Comparison of ENCODE assay signal across 12 cellular contexts in the genomic region with DNA sequence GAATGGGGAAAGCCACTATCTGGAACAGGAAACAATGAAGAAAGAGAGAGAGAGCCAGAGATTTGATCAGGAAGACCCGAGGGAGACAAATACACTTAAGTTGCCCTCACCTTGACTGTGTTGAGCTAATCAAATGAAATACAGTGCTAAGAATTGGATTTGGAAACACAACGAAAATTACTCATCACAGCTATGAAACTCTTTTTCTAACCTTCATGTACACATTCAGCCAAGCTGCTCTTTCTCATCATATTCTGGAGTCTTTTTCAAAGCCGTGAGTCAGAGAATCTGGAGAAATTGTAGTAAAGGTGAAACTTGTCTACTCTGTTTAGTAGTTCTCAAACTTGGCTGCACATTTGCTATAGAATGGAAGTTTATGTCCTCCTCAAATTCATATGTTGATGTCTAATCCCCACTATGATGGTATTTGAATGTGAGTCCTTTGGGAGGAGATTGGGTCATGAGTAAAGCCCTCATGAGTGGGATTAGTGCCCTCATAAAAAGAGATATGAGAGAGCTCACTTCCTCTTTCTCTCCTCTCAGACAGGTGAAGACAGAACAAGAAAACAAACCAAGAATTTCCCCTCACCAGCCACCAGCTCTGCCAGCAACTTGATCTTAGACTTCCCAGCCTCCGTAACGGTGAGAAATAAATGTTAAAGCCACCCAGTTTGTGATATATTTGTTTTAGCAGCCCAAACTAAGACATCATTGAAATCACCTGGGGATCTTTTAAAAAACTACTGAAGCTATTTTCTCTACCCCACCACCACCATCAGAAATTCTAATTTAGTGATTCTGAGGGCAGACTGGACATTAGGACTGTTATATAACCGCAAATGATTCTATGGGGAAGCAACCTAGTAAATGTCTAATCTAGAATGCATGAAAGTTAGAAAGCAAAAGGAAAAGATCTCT.
A peak's percentile ranks its signal among the peaks of the same experiment; 100 is the strongest.
DNase-seq lines count a peak whose midpoint lies in the region; ATAC-seq and TF ChIP-seq lines count a peak whose summit lies in the region.
"Had no signal": no experiment of that assay in that cellular context is flagged by ENCODE, and none has a peak within 500 bp of the region (broad histone marks: within the 10 kb centered on the region; RNA-seq: fewer than 3 reads in every experiment).

No MANE protein-coding gene starts in this region.

- H3K4me1 ChIP-seq in osteoblast (ENCODE audit: insufficient read depth, low read length) (no peaks in the 10 kb centered on the region), PC-9 (replicated peaks; ENCODE audit: insufficient read depth) (no peaks in the 10 kb centered on the region)

- no TSS peak for BruUV-seq in PC-9 (replicated peaks; lab: Mats Ljungman, UMichigan)

- H3K79me2 ChIP-seq in osteoblast (ENCODE audit: insufficient read depth, low read length) = no peaks in the 10 kb centered on the region
- no peaks in the 10 kb centered on the region for H3K79me2 ChIP-seq in PC-9 (ENCODE audit: low read depth)

- H3K4me3 Mint-ChIP-seq in activated CD4-positive, alpha-beta T cell treated with anti-CD3 and anti-CD28 coated beads for 36 hours = no peak overlapping the region
- H3K4me3 Mint-ChIP-seq: stimulated activated naive CD8-positive, alpha-beta T cell treated with anti-CD3 and anti-CD28 coated beads, Interleukin-15, Interleukin-2, amounts not matched to agents 100 ng/mL and 50 ng/mL, for 24 hours had no signal

- H3K36me3 Mint-ChIP-seq in activated CD4-positive, alpha-beta T cell treated with anti-CD3 and anti-CD28 coated beads for 36 hours (ENCODE audit: low read depth) = no peaks in the 10 kb centered on the region

- H3K9me3 Mint-ChIP-seq in activated CD4-positive, alpha-beta T cell treated with anti-CD3 and anti-CD28 coated beads for 36 hours (ENCODE audit: low read depth) = peaks cover 9% of the 10 kb centered on the region

- H3K4me1 Mint-ChIP-seq in activated CD4-positive, alpha-beta T cell treated with anti-CD3 and anti-CD28 coated beads for 36 hours = no peaks in the 10 kb centered on the region

- TF ChIP-seq CTCF in GM10266 (IDR thresholded peaks at IDR 0.05; ENCODE audit: control insufficient read depth, insufficient read depth, low read depth, missing control alignments) (no peak), osteoblast (IDR thresholded peaks at IDR 0.05; ENCODE audit: extremely low read depth, low read depth, low read length) (no peak), PC-9 (conservative IDR thresholded peaks at IDR 0.05) (no peak)

- H3K4me3 ChIP-seq in osteoblast (ENCODE audit: insufficient read depth, low read length) = no peak overlapping the region
- H3K4me3 ChIP-seq in PC-9 = no peak overlapping the region

- H3K36me3 ChIP-seq in osteoblast (ENCODE audit: insufficient read depth, low read length) (no peaks in the 10 kb centered on the region), PC-9 (ENCODE audit: low read depth) (no peaks in the 10 kb centered on the region)

- no peaks in the 10 kb centered on the region for H3K9me2 ChIP-seq in PC-9 (ENCODE audit: insufficient read depth)

- no peaks in the 10 kb centered on the region for H3K27me3 Mint-ChIP-seq in activated CD4-positive, alpha-beta T cell treated with anti-CD3 and anti-CD28 coated beads for 36 hours
- H3K27me3 Mint-ChIP-seq: stimulated activated naive CD8-positive, alpha-beta T cell treated with anti-CD3 and anti-CD28 coated beads, Interleukin-15, Interleukin-2, amounts not matched to agents 100 ng/mL and 50 ng/mL, for 24 hours had no signal

- H3K27ac Mint-ChIP-seq in activated CD4-positive, alpha-beta T cell treated with anti-CD3 and anti-CD28 coated beads for 36 hours = no peak overlapping the region
- H3K27ac Mint-ChIP-seq: stimulated activated naive CD8-positive, alpha-beta T cell treated with anti-CD3 and anti-CD28 coated beads, Interleukin-15, Interleukin-2, amounts not matched to agents 100 ng/mL and 50 ng/mL, for 24 hours had no signal

- peak; percentile 97 for ATAC-seq in GM19395 (IDR thresholded peaks at IDR 0.05; ENCODE audit: unreplicated experiment)
- ATAC-seq in HG02852 (IDR thresholded peaks at IDR 0.05; ENCODE audit: unreplicated experiment) = peak; percentile 91
- peak; percentile 93 for ATAC-seq in HG03565 (IDR thresholded peaks at IDR 0.05; ENCODE audit: unreplicated experiment)
- ATAC-seq in activated CD4-positive, alpha-beta T cell treated with anti-CD3 and anti-CD28 coated beads for 36 hours = no peak

- DNase-seq in GM10266 (ENCODE audit: extremely low spot score) (peak; percentile 28), activated gamma-delta T cell (lab: John Stamatoyannopoulos, UW) (no peak), osteoblast (ENCODE audit: insufficient read length, low spot score, missing footprints) (no peak), PC-9 (no peak)
- no peak for DNase-seq in activated CD4-positive, alpha-beta T cell treated with anti-CD3 and anti-CD28 coated beads for 36 hours
- DNase-seq: activated CD4-positive, alpha-beta T cell treated with anti-CD3 and anti-CD28 coated beads for 48 hours; NCI-H187; SIG-M5 had no signal

- H3K27me3 ChIP-seq in osteoblast (ENCODE audit: insufficient read depth, low read length) = no peaks in the 10 kb centered on the region
- H3K27me3 ChIP-seq in PC-9 (ENCODE audit: insufficient read depth, low read depth) = no peaks in the 10 kb centered on the region

- H3K4me2 ChIP-seq in osteoblast (ENCODE audit: insufficient read depth, low read length) (no peak overlapping the region), PC-9 (no peak overlapping the region)

- intact Hi-C loops in PC-9 (cut with micrococcal nuclease; ENCODE audit: unreplicated experiment) = no loop called here
- intact Hi-C loops in activated CD4-positive, alpha-beta T cell treated with anti-CD3 and anti-CD28 coated beads for 36 hours (cut with DNase I, micrococcal nuclease) = no loop called here

- H3K9me3 ChIP-seq in osteoblast (ENCODE audit: low read depth, low read length) = no peaks in the 10 kb centered on the region
- H3K9me3 ChIP-seq in PC-9 (ENCODE audit: insufficient read depth, low read depth) = no peaks in the 10 kb centered on the region

- CTCF ChIA-PET in PC-9 (lab: Charles Lee) = no interaction called here
- CTCF ChIA-PET in activated CD4-positive, alpha-beta T cell treated with anti-CD3 and anti-CD28 coated beads for 36 hours (lab: Charles Lee) = no interaction called here

- H3F3A ChIP-seq in PC-9 (ENCODE audit: insufficient read depth, low read depth) = no peaks in the 10 kb centered on the region

- H2AFZ ChIP-seq in osteoblast (ENCODE audit: low read length) = no peak overlapping the region
- H2AFZ ChIP-seq in PC-9 = no peak overlapping the region

- no peaks in the 10 kb centered on the region for H4K20me1 ChIP-seq in osteoblast (ENCODE audit: insufficient read depth, low read length)
- H4K20me1 ChIP-seq in PC-9 (ENCODE audit: insufficient read depth) = no peaks in the 10 kb centered on the region

- POLR2A ChIA-PET in PC-9 (lab: Charles Lee; ENCODE audit: unreplicated experiment) = no interaction called here
- POLR2A ChIA-PET in activated CD4-positive, alpha-beta T cell treated with anti-CD3 and anti-CD28 coated beads for 36 hours (lab: Charles Lee) = no interaction called here

- H3K27ac ChIP-seq in osteoblast (ENCODE audit: low read depth, low read length) (no peak overlapping the region), PC-9 (no peak overlapping the region)
